8 cellular contexts compared by ENCODE assay signal in the genomic region with DNA sequence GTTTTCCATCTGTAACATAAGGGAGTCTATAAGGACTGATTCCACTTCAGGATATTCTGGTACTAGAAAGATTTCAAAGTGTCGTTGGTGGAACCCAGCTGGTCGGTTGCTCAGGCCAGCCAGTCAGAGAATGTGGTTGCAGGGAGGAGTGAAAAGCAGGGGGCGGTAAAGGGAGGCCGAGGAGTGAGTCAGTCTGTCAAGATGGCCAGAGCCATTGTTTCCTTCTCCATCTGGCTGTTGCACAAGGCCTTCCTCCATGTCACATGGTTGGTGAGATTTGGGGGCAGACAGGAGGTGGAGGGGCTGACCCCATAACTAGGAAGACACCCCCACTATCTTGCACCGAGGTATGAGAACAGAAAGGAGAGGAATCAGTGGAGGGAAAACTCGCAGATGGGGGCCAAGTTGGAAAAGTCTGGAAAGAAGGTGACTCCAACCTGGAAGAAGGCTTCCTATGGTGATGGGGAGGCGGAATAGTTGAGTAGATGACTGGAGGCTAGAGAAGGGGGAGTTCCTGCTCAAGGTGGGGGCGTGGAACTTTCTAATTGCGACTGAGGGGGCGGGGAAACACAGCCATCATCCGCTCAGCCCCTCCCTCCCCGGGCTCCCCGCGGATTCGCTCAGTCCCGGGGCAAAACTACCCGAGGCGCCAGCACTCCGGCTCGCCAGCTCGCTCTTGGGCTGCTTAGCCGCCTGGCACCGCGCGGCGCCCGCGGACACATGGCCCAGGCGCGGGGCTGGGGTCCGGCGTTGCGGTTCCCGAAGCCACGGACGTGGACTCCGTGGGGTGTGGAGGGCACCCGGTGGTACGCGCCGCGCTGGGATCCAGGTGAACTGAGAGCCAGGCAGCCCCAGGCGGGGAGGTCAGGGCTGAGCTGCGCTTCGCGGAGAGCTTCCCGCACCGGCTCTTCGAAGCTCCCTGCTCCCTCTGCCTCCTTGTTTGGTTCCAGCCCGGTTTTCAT. TPM values are rescaled to one million over a fixed set of nuclear protein-coding genes. Genes with fewer than 3 reads are reported as not detected.
DNase-seq lines count a peak whose midpoint lies in the region; ATAC-seq, FAIRE-seq and TF ChIP-seq lines count a peak whose summit lies in the region.

No MANE protein-coding gene starts in this region.

- peak overlapping the region; percentile 77 for H3K4me3 Mint-ChIP-seq in natural killer cell

- peak overlapping the region; percentile 48 for H3K4me2 ChIP-seq in endothelial cell of umbilical vein (ENCODE audit: insufficient read depth, low read length)

- H3K36me3 ChIP-seq in endothelial cell of umbilical vein (ENCODE audit: control insufficient read depth in 2 of 2, extremely low read depth in 1 of 2, insufficient read depth in 2 of 2, low read length in 2 of 2) = no peaks in the 10 kb centered on the region

- no peaks in the 10 kb centered on the region for H3K36me3 Mint-ChIP-seq in natural killer cell

- dilution Hi-C loops in endothelial cell of umbilical vein (cut with MboI; ENCODE audit: extremely low pct_ligation_motif_present, low sequenced_read_pairs) = no loop called here

- H3K9me3 Mint-ChIP-seq in natural killer cell = no peaks in the 10 kb centered on the region

- CTCF ChIA-PET in endothelial cell of umbilical vein (lab: Charles Lee) = interaction anchor here (0.8 to 2.6 kb wide), 4 partner anchors 11 to 31 kb away, joined by 3 to 14 read pairs (median 3); no protein-coding TSS in a partner anchor

- peak; percentile 97 for FAIRE-seq in endothelial cell of umbilical vein (lab: Jason Lieb, UNC)

- H4K20me1 ChIP-seq in endothelial cell of umbilical vein (replicated peaks; ENCODE audit: control insufficient read depth, extremely low read depth, insufficient read depth, low read length) = no peaks in the 10 kb centered on the region

- peak overlapping the region in 1 of 3 experiments; percentile 35 for H3K4me3 ChIP-seq in endothelial cell of umbilical vein (replicated peaks in 1 of 3; ENCODE audit: insufficient read depth in 1 of 3, low read depth in 1 of 3, low read length in 3 of 3)

- peak overlapping the region in 1 of 2 donors; percentile 18 for H3K27ac Mint-ChIP-seq in natural killer cell

- peak; percentile 46 for TF ChIP-seq POLR2A in endothelial cell of umbilical vein (IDR thresholded peaks at IDR 0.05; ENCODE audit: low read depth, low read length)

- no peaks in the 10 kb centered on the region for H3K79me2 ChIP-seq in endothelial cell of umbilical vein (ENCODE audit: control insufficient read depth, insufficient read depth, low read length)

- no peaks in the 10 kb centered on the region for H3K9me3 ChIP-seq in endothelial cell of umbilical vein (replicated peaks; ENCODE audit: control insufficient read depth, insufficient read depth, low read length)

- TF ChIP-seq CTCF in endothelial cell of umbilical vein (IDR thresholded peaks at IDR 0.05; ENCODE audit: extremely low read depth in 1 of 2, insufficient read depth in 1 of 2, low read depth in 1 of 2, low read length in 2 of 2) (peak in 1 of 2 donors; percentile 24), natural killer cell (IDR thresholded peaks at IDR 0.05) (no peak)

- H3K27ac ChIP-seq in endothelial cell of umbilical vein (ENCODE audit: insufficient read depth, low read depth, low read length) = peak overlapping the region; percentile 36

- intact Hi-C loops in endothelial cell of umbilical vein (cut with micrococcal nuclease) (no loop called here), natural killer cell (cut with micrococcal nuclease) (no loop called here)

- peak overlapping the region; percentile 2 for H2AFZ ChIP-seq in endothelial cell of umbilical vein (ENCODE audit: low read depth, low read length)

- DNase-seq in NCI-H82 (lab: John Stamatoyannopoulos, UW) (peak; percentile 18), NCI-H82 treated with DMSO at 0.1 percent for 48 hours (lab: John Stamatoyannopoulos, UW; ENCODE audit: unreplicated experiment) (no peak), endothelial cell of umbilical vein (ENCODE audit: low read depth, low spot score) (peak; percentile 61), natural killer cell (no peak), NCI-H510A (lab: John Stamatoyannopoulos, UW) (no peak)

- peak; percentile 84 for ATAC-seq in SK-N-SH treated with all-trans-retinoic acid at 6 μM for 48 hours
- peak; percentile 32 to 66 (median 38) for ATAC-seq in natural killer cell
- ATAC-seq in HG02970 (IDR thresholded peaks at IDR 0.05; ENCODE audit: low FRiP score, unreplicated experiment) = no peak
- no peak for ATAC-seq in HG02678 (IDR thresholded peaks at IDR 0.05; ENCODE audit: unreplicated experiment)

- POLR2A ChIA-PET in endothelial cell of umbilical vein (lab: Charles Lee) = interaction anchor here (2.0 kb wide), 1 partner anchor 143 kb away, joined by 6 read pairs; a partner anchor contains a TSS

- H3K9ac ChIP-seq in endothelial cell of umbilical vein (replicated peaks; ENCODE audit: extremely low read depth, insufficient read depth, low read length) = no peak overlapping the region

- no peaks in the 10 kb centered on the region for H3K9me1 ChIP-seq in endothelial cell of umbilical vein (replicated peaks; ENCODE audit: control insufficient read depth, extremely low read depth, insufficient read depth, low read length)

- H3K27me3 ChIP-seq in endothelial cell of umbilical vein (ENCODE audit: control insufficient read depth in 2 of 2, insufficient read depth in 2 of 2, low read length in 2 of 2) = no peaks in the 10 kb centered on the region

- H3K27me3 Mint-ChIP-seq in natural killer cell (ENCODE audit: low read depth in 2 of 2) = peaks cover 9% of the 10 kb centered on the region in 2 donors

- peaks cover 27% of the 10 kb centered on the region for H3K4me1 ChIP-seq in endothelial cell of umbilical vein (ENCODE audit: control insufficient read depth, extremely low read depth, insufficient read depth, low read length)

- BruUV-seq in endothelial cell of umbilical vein (replicated peaks; lab: Mats Ljungman, UMichigan) = no TSS peak

- peaks cover 5 to 13% of the 10 kb centered on the region in 2 donors for H3K4me1 Mint-ChIP-seq in natural killer cell

TF ChIP-seq in SK-N-SH treated with all-trans-retinoic acid at 6 μM for 48 hours, 23 proteins besides CTCF, POLR2A, EP300 and RAD21 (continues in another document):
- TF ChIP-seq ESRRG (CRISPR knock-in tag; IDR thresholded peaks at IDR 0.05) (no peak), TCF4 (CRISPR knock-in tag; IDR thresholded peaks at IDR 0.05; ENCODE audit: borderline replicate concordance) (no peak), RARB (CRISPR knock-in tag; IDR thresholded peaks at IDR 0.05) (no peak), ZFP3 (CRISPR knock-in tag; IDR thresholded peaks at IDR 0.05) (no peak), PPARA (CRISPR knock-in tag; IDR thresholded peaks at IDR 0.05; ENCODE audit: borderline replicate concordance) (no peak), ZFP30 (CRISPR knock-in tag; IDR thresholded peaks at IDR 0.05) (no peak), TOX (CRISPR knock-in tag; IDR thresholded peaks at IDR 0.05; ENCODE audit: borderline replicate concordance) (no peak), GLIS3 (CRISPR knock-in tag; IDR thresholded peaks at IDR 0.05) (no peak)
- TF ChIP-seq, protein P1, sequence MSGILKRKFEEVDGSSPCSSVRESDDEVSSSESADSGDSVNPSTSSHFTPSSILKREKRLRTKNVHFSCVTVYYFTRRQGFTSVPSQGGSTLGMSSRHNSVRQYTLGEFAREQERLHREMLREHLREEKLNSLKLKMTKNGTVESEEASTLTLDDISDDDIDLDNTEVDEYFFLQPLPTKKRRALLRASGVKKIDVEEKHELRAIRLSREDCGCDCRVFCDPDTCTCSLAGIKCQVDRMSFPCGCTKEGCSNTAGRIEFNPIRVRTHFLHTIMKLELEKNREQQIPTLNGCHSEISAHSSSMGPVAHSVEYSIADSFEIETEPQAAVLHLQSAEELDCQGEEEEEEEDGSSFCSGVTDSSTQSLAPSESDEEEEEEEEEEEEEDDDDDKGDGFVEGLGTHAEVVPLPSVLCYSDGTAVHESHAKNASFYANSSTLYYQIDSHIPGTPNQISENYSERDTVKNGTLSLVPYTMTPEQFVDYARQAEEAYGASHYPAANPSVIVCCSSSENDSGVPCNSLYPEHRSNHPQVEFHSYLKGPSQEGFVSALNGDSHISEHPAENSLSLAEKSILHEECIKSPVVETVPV (CRISPR knock-in tag; IDR thresholded peaks at IDR 0.05) = no peak

TF ChIP-seq in endothelial cell of umbilical vein, 7 proteins besides CTCF, POLR2A, EP300 and RAD21:
- TF ChIP-seq POLR2AphosphoS5 (IDR thresholded peaks at IDR 0.05; ENCODE audit: insufficient read depth, low read depth, low read length) = peak; percentile 17
- no peak for TF ChIP-seq GATA2 (IDR thresholded peaks at IDR 0.05; ENCODE audit: insufficient read depth, insufficient read length, low read depth, low read length)

RNA-seq across cellular contexts. Expression of a gene that starts 38.5 kb away (rescaled TPM):
- total RNA-seq in endothelial cell of umbilical vein (8.4 and 14.8 TPM in 2 replicates), natural killer cell (1 to 10 TPM in 2 of 3 donors, under 1 TPM in 1; 0.97 to 1.3 (median 1.1) TPM)
- 6.3 and 6.8 TPM in 2 replicates for polyA plus RNA-seq in endothelial cell of umbilical vein
- 4.7 and 4.9 TPM in 2 replicates for polyA plus RNA-seq in endothelial cell of umbilical vein (2011; cell fraction: cytosol; rRNA removed)
- polyA plus RNA-seq in endothelial cell of umbilical vein (2011; cell fraction: nucleus; rRNA removed) = 13.8 and 15.7 TPM in 2 replicates
- 5.3 and 5.8 TPM in 2 replicates for polyA plus RNA-seq in endothelial cell of umbilical vein (2012)
- polyA minus RNA-seq in endothelial cell of umbilical vein = 12.5 and 12.7 TPM in 2 replicates
- 2.3 TPM for polyA minus RNA-seq in endothelial cell of umbilical vein (2011; cell fraction: cytosol; rRNA and poly(A)+ RNA removed)
- polyA minus RNA-seq in endothelial cell of umbilical vein (2011; cell fraction: nucleus; rRNA and poly(A)+ RNA removed) = 6.0 and 7.1 TPM in 2 replicates

Comparison
In these comparisons a context has a peak if more than half of its experiments do, and no peak if none do; other contexts are left out.
1. DNase-seq: peak in NCI-H82 (single experiment) and endothelial cell of umbilical vein (single experiment); none in NCI-H82 treated with DMSO at 0.1 percent for 48 hours (single experiment), natural killer cell (single experiment) and NCI-H510A (single experiment).
2. ATAC-seq: peak in SK-N-SH treated with all-trans-retinoic acid at 6 μM for 48 hours (single experiment) and natural killer cell (3 of 3); none in HG02970 (single experiment) and HG02678 (single experiment).